Comparison of ENCODE assay signal across 1 cellular context in genomic region chr2:214853906-214854305, GRCh38.
TF ChIP-seq lines count a peak whose summit lies in the region.

No MANE protein-coding gene starts in this region.

TF ChIP-seq in HepG2, 621 proteins besides CTCF, POLR2A, EP300 and RAD21 (continued from another document and continues in another):
- TF ChIP-seq MIER3 (CRISPR knock-in tag; IDR thresholded peaks at IDR 0.05; ENCODE audit: borderline replicate concordance) (0 out of 2 replicates have a peak, but pooled peaks have one; percentile 23), NFE2L1 (CRISPR knock-in tag; IDR thresholded peaks at IDR 0.05; ENCODE audit: borderline replicate concordance) (no peak), ZNF550 (CRISPR knock-in tag; IDR thresholded peaks at IDR 0.05; ENCODE audit: borderline replicate concordance) (no peak), KDM3A (CRISPR knock-in tag; IDR thresholded peaks at IDR 0.05; ENCODE audit: low read depth) (0 out of 2 replicates have a peak, but pooled peaks have one; percentile 15), IRF2 (CRISPR knock-in tag; IDR thresholded peaks at IDR 0.05) (peak; percentile 49; the same call in 1 of the 2 replicates), ZNF280B (CRISPR knock-in tag; IDR thresholded peaks at IDR 0.05; ENCODE audit: borderline replicate concordance) (no peak), ZNF251 (CRISPR knock-in tag; IDR thresholded peaks at IDR 0.05) (no peak), ZNF101 (CRISPR knock-in tag; IDR thresholded peaks at IDR 0.05; ENCODE audit: borderline replicate concordance, low read depth) (no peak), ZNF558 (CRISPR knock-in tag; IDR thresholded peaks at IDR 0.05; ENCODE audit: borderline replicate concordance) (no peak), SOX6 (IDR thresholded peaks at IDR 0.05) (no peak), SOX6 (CRISPR knock-in tag; IDR thresholded peaks at IDR 0.05) (peak; percentile 91), JUNB (CRISPR knock-in tag; IDR thresholded peaks at IDR 0.05; ENCODE audit: borderline replicate concordance) (no peak), NONO (IDR thresholded peaks at IDR 0.05) (no peak), NONO (CRISPR knock-in tag; conservative IDR thresholded peaks at IDR 0.05) (no peak), GATAD2A (CRISPR knock-in tag; IDR thresholded peaks at IDR 0.05) (peak; percentile 65; the same call in 1 of the 2 replicates), ZNF607 (CRISPR knock-in tag; IDR thresholded peaks at IDR 0.05; ENCODE audit: borderline replicate concordance) (no peak), FOSL1 (CRISPR knock-in tag; IDR thresholded peaks at IDR 0.05; ENCODE audit: borderline replicate concordance) (no peak), ATF7 (IDR thresholded peaks at IDR 0.05) (no peak), ATF7 (CRISPR knock-in tag; IDR thresholded peaks at IDR 0.05) (no peak), FOXA3 (CRISPR knock-in tag; IDR thresholded peaks at IDR 0.05) (peak; percentile 83), ZSCAN12 (CRISPR knock-in tag; IDR thresholded peaks at IDR 0.05) (no peak), ARID4A (CRISPR knock-in tag; IDR thresholded peaks at IDR 0.05; ENCODE audit: borderline replicate concordance) (peak; percentile 15; the same call in 1 of the 2 replicates), ZNF570 (CRISPR knock-in tag; IDR thresholded peaks at IDR 0.05; ENCODE audit: borderline replicate concordance) (no peak), ZNF235 (CRISPR knock-in tag; IDR thresholded peaks at IDR 0.05; ENCODE audit: borderline replicate concordance) (no peak), MIXL1 (CRISPR knock-in tag; IDR thresholded peaks at IDR 0.05) (peak; percentile 75; the same call in 1 of the 2 replicates), GZF1 (CRISPR knock-in tag; IDR thresholded peaks at IDR 0.05) (no peak), ZNF777 (CRISPR knock-in tag; IDR thresholded peaks at IDR 0.05) (no peak), HOXA7 (CRISPR knock-in tag; IDR thresholded peaks at IDR 0.05) (no peak), ZNF446 (CRISPR knock-in tag; IDR thresholded peaks at IDR 0.05) (no peak), SRSF9 (IDR thresholded peaks at IDR 0.05; ENCODE audit: borderline replicate concordance, insufficient read depth, low read depth, low read length, poor library complexity, severe bottlenecking) (no peak), TARDBP (CRISPR knock-in tag; IDR thresholded peaks at IDR 0.05) (no peak), CHD2 (IDR thresholded peaks at IDR 0.05; ENCODE audit: low read depth, low read length) (no peak), SAP130 (CRISPR knock-in tag; IDR thresholded peaks at IDR 0.05; ENCODE audit: low read depth) (peak; percentile 81), MXD4 (CRISPR knock-in tag; IDR thresholded peaks at IDR 0.05) (no peak), CHD4 (IDR thresholded peaks at IDR 0.05; ENCODE audit: borderline replicate concordance, low read length) (no peak), NFIB (CRISPR knock-in tag; IDR thresholded peaks at IDR 0.05; ENCODE audit: borderline replicate concordance) (no peak), TFE3 (CRISPR knock-in tag; IDR thresholded peaks at IDR 0.05) (peak; percentile 33; the same call in 1 of the 2 replicates), ZKSCAN8 (CRISPR knock-in tag; IDR thresholded peaks at IDR 0.05; ENCODE audit: borderline replicate concordance) (no peak; the same call in 1 of the 2 replicates), ARID2 (CRISPR knock-in tag; IDR thresholded peaks at IDR 0.05; ENCODE audit: borderline replicate concordance) (no peak), SP1 (IDR thresholded peaks at IDR 0.05) (no peak), SP1 (CRISPR knock-in tag; IDR thresholded peaks at IDR 0.05) (no peak), ZEB1 (IDR thresholded peaks at IDR 0.05; ENCODE audit: insufficient replicate concordance, low read depth) (no peak), DMAP1 (CRISPR knock-in tag; IDR thresholded peaks at IDR 0.05) (no peak), BRCA1 (CRISPR knock-in tag; IDR thresholded peaks at IDR 0.05) (0 out of 2 replicates have a peak, but pooled peaks have one; percentile 29), ZFP41 (CRISPR knock-in tag; IDR thresholded peaks at IDR 0.05; ENCODE audit: borderline replicate concordance) (no peak), ZNF207 (IDR thresholded peaks at IDR 0.05; ENCODE audit: borderline replicate concordance) (no peak), ZNF850 (CRISPR knock-in tag; conservative IDR thresholded peaks at IDR 0.05) (no peak), HES4 (CRISPR knock-in tag; IDR thresholded peaks at IDR 0.05; ENCODE audit: borderline replicate concordance) (no peak), EEA1 (CRISPR knock-in tag; IDR thresholded peaks at IDR 0.05; ENCODE audit: borderline replicate concordance) (no peak), RBM39 (IDR thresholded peaks at IDR 0.05; ENCODE audit: low read depth, low read length, poor library complexity, severe bottlenecking) (no peak), SMARCC2 (IDR thresholded peaks at IDR 0.05) (peak; percentile 41; the same call in 1 of the 2 replicates)
- TF ChIP-seq, protein P1, sequence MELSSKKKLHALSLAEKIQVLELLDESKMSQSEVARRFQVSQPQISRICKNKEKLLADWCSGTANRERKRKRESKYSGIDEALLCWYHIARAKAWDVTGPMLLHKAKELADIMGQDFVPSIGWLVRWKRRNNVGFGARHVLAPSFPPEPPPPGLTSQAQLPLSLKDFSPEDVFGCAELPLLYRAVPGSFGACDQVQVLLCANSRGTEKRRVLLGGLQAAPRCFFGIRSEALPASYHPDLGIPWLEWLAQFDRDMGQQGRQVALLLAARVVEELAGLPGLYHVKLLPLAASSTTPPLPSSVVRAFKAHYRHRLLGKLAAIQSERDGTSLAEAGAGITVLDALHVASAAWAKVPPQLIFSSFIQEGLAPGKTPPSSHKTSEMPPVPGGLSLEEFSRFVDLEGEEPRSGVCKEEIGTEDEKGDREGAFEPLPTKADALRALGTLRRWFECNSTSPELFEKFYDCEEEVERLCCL (CRISPR knock-in tag; IDR thresholded peaks at IDR 0.05; ENCODE audit: borderline replicate concordance) = no peak
- TF ChIP-seq, protein P2, sequence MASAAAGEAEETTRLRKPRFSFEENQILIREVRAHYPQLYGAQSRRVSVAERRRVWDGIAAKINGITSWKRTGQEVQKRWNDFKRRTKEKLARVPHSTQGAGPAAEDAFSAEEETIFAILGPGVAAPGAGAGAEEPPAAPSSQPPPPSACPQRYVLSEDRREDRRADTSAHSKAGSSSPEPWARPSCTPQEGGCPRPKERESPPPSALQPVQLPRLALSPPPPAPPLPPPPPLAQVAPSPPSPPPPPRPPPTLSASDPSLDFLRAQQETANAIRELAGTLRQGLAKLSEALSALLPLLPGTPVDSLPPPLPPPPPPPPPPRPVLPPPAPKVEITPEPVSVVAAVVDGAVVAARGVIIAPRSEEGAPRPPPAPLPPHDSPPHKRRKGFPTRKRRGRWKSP (CRISPR knock-in tag; IDR thresholded peaks at IDR 0.05) = no peak
- TF ChIP-seq, protein P3, sequence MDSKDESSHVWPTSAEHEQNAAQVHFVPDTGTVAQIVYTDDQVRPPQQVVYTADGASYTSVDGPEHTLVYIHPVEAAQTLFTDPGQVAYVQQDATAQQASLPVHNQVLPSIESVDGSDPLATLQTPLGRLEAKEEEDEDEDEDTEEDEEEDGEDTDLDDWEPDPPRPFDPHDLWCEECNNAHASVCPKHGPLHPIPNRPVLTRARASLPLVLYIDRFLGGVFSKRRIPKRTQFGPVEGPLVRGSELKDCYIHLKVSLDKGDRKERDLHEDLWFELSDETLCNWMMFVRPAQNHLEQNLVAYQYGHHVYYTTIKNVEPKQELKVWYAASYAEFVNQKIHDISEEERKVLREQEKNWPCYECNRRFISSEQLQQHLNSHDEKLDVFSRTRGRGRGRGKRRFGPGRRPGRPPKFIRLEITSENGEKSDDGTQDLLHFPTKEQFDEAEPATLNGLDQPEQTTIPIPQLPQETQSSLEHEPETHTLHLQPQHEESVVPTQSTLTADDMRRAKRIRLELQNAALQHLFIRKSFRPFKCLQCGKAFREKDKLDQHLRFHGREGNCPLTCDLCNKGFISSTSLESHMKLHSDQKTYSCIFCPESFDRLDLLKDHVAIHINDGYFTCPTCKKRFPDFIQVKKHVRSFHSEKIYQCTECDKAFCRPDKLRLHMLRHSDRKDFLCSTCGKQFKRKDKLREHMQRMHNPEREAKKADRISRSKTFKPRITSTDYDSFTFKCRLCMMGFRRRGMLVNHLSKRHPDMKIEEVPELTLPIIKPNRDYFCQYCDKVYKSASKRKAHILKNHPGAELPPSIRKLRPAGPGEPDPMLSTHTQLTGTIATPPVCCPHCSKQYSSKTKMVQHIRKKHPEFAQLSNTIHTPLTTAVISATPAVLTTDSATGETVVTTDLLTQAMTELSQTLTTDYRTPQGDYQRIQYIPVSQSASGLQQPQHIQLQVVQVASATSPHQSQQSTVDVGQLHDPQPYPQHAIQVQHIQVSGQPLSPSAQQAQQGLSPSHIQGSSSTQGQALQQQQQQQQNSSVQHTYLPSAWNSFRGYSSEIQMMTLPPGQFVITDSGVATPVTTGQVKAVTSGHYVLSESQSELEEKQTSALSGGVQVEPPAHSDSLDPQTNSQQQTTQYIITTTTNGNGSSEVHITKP (CRISPR knock-in tag; IDR thresholded peaks at IDR 0.05; ENCODE audit: low read depth) = no peak
- TF ChIP-seq, protein P4, sequence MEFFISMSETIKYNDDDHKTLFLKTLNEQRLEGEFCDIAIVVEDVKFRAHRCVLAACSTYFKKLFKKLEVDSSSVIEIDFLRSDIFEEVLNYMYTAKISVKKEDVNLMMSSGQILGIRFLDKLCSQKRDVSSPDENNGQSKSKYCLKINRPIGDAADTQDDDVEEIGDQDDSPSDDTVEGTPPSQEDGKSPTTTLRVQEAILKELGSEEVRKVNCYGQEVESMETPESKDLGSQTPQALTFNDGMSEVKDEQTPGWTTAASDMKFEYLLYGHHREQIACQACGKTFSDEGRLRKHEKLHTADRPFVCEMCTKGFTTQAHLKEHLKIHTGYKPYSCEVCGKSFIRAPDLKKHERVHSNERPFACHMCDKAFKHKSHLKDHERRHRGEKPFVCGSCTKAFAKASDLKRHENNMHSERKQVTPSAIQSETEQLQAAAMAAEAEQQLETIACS (CRISPR knock-in tag; IDR thresholded peaks at IDR 0.05) = no peak
- TF ChIP-seq, protein P5, sequence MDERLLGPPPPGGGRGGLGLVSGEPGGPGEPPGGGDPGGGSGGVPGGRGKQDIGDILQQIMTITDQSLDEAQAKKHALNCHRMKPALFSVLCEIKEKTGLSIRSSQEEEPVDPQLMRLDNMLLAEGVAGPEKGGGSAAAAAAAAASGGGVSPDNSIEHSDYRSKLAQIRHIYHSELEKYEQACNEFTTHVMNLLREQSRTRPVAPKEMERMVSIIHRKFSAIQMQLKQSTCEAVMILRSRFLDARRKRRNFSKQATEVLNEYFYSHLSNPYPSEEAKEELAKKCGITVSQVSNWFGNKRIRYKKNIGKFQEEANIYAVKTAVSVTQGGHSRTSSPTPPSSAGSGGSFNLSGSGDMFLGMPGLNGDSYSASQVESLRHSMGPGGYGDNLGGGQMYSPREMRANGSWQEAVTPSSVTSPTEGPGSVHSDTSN (CRISPR knock-in tag; IDR thresholded peaks at IDR 0.05) = no peak
